In the genomic region with DNA sequence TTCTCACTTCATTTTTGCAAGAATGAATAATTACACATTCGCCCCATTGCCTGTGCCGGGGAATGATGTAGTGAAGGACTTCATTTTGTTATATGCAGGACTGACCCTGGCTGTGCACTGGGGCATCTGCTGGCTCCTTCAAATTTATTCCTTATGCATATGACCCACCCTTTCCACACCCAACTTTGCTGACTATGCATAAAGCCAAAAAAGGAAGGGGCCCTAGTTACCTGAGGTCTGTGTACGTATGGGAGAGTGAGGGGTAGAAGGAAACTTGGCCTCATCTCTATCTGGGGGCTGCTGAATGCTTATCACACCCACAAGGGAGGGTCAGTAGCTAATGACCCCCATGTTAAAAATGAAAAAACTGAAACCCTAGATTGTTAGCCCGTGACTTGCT, we compare ENCODE assay signal across 21 cellular contexts.
DNase-seq lines count a peak whose midpoint lies in the region; ATAC-seq, FAIRE-seq and TF ChIP-seq lines count a peak whose summit lies in the region.
"Had no signal": no experiment of that assay in that cellular context is flagged by ENCODE, and none has a peak within 500 bp of the region (broad histone marks: within the 10 kb centered on the region; RNA-seq: fewer than 3 reads in every experiment).

No MANE protein-coding gene starts in this region.

- H3K9me3 Mint-ChIP-seq in H9 (no peaks in the 10 kb centered on the region; a peak in 1 of 5 replicates), endodermal cell (no peaks in the 10 kb centered on the region)
- H3K9me3 Mint-ChIP-seq in activated T-cell treated with anti-CD3 and anti-CD28 coated beads, Interleukin-2, amount 50 U/mL, for 4 hours = no peaks in the 10 kb centered on the region
- H3K9me3 Mint-ChIP-seq: CD4-positive, CD25-positive, alpha-beta regulatory T cell; CD8-positive, alpha-beta memory T cell; HFFc6 had no signal

- no peak overlapping the region for H3K23ac ChIP-seq in H9 (ENCODE audit: insufficient read length, low read depth, low read length)
- H3K23ac ChIP-seq in IMR-90 (ENCODE audit: low read depth, low read length) = no peak overlapping the region

- intact Hi-C loops in IMR-90 (cut with micrococcal nuclease) = no loop called here

- H2BK20ac ChIP-seq in H9 (ENCODE audit: low read depth, low read length, poor library complexity, severe bottlenecking) (peak overlapping the region; percentile 64), IMR-90 (ENCODE audit: low read depth, low read length) (no peak overlapping the region)

- TF ChIP-seq CTCF in A549 (IDR thresholded peaks at IDR 0.05) (no peak), H9 (conservative IDR thresholded peaks at IDR 0.05) (no peak), IMR-90 (conservative IDR thresholded peaks at IDR 0.05; ENCODE audit: low read depth, low read length) (no peak), endodermal cell (conservative IDR thresholded peaks at IDR 0.05) (no peak)

- H2AK9ac ChIP-seq in IMR-90 (replicated peaks; ENCODE audit: low read depth, low read length, poor library complexity) = no peak overlapping the region

- CTCF ChIA-PET in A549 (lab: Yijun Ruan, JAX) = interaction anchor here (0.5 to 0.6 kb wide), 2 partner anchors 8 to 348 kb away, joined by 3 read pairs; no protein-coding TSS in a partner anchor
- CTCF ChIA-PET in IMR-90 (lab: Yijun Ruan, JAX) = no interaction called here

- H3K79me2 ChIP-seq in H9 (ENCODE audit: insufficient read depth, low read length) = no peaks in the 10 kb centered on the region; the same call in 1 of the 2 replicates

- H3K4me1 Mint-ChIP-seq in H9 = peaks cover 44 to 49% of the 10 kb centered on the region in 2 experiments
- H3K4me1 Mint-ChIP-seq in endodermal cell = peaks cover 32% of the 10 kb centered on the region
- H3K4me1 Mint-ChIP-seq in activated T-cell treated with anti-CD3 and anti-CD28 coated beads, Interleukin-2, amount 50 U/mL, for 4 hours (ENCODE audit: low read depth) = peaks cover 2% of the 10 kb centered on the region
- H3K4me1 Mint-ChIP-seq: CD8-positive, alpha-beta memory T cell had no signal

- H3K4ac ChIP-seq in H9 (ENCODE audit: low read depth, low read length) (no peak overlapping the region), IMR-90 (ENCODE audit: low read depth, low read length) (no peak overlapping the region)

- H3K56ac ChIP-seq in H9 (ENCODE audit: insufficient read length, low read depth, low read length) (no peak overlapping the region), IMR-90 (ENCODE audit: extremely low read depth, insufficient read depth, low read length) (no peak overlapping the region)

- H3K36me3 ChIP-seq in IMR-90 (ENCODE audit: control insufficient read depth, insufficient read depth, low read length) (no peaks in the 10 kb centered on the region), endodermal cell (ENCODE audit: control insufficient read depth, insufficient read depth, low read length) (peaks cover 8% of the 10 kb centered on the region)
- H3K36me3 ChIP-seq: BE2C had no signal

- H3K4me3 Mint-ChIP-seq in H9 (no peak overlapping the region), endodermal cell (no peak overlapping the region)
- H3K4me3 Mint-ChIP-seq in activated T-cell treated with anti-CD3 and anti-CD28 coated beads, Interleukin-2, amount 50 U/mL, for 4 hours = no peak overlapping the region
- H3K4me3 Mint-ChIP-seq: CD4-positive, CD25-positive, alpha-beta regulatory T cell; CD8-positive, alpha-beta memory T cell; HFFc6; IgD-negative memory B cell had no signal

- ATAC-seq in A549 (no peak), IMR-90 (ENCODE audit: low read depth) (no peak)
- ATAC-seq in activated T-cell treated with anti-CD3 and anti-CD28 coated beads, Interleukin-2, amount 50 U/mL, for 4 hours = no peak
- ATAC-seq: HCT116 had no signal

- H2BK15ac ChIP-seq in H9 (ENCODE audit: low read depth, low read length) (no peak overlapping the region; the same call in 1 of the 2 replicates), IMR-90 (ENCODE audit: low read depth, low read length) (no peak overlapping the region)

- H3K14ac ChIP-seq in H9 (ENCODE audit: insufficient read depth, low read length) (no peak overlapping the region), IMR-90 (replicated peaks; ENCODE audit: low read depth, low read length) (no peak overlapping the region)

- peak overlapping the region in 2 of 3 experiments; percentile 51 to 69; a peak in 1 of 7 replicates for H3K27ac Mint-ChIP-seq in H9
- H3K27ac Mint-ChIP-seq in endodermal cell = no peak overlapping the region
- H3K27ac Mint-ChIP-seq: CD4-positive, CD25-positive, alpha-beta regulatory T cell; CD8-positive, alpha-beta memory T cell; HFFc6; IgD-negative memory B cell had no signal

- H3K9ac ChIP-seq in H9 (ENCODE audit: extremely low read depth, insufficient read length, low read length) = no peak overlapping the region
- H3K9ac ChIP-seq in IMR-90 (ENCODE audit: low read depth, low read length) = no peak overlapping the region
- H3K9ac ChIP-seq in endodermal cell (ENCODE audit: extremely low read depth, low read length, poor library complexity, severe bottlenecking) = no peak overlapping the region

- no peaks in the 10 kb centered on the region for H4K20me1 ChIP-seq in H9 (ENCODE audit: control insufficient read depth, insufficient read depth, insufficient read length)
- H4K20me1 ChIP-seq in IMR-90 (ENCODE audit: insufficient read depth, low read length) = no peaks in the 10 kb centered on the region

- H2AFZ ChIP-seq in H9 (ENCODE audit: low read length) = no peak overlapping the region
- no peak overlapping the region for H2AFZ ChIP-seq in IMR-90 (replicated peaks; ENCODE audit: low read length, poor library complexity)

- H2BK120ac ChIP-seq in H9 (ENCODE audit: low read depth, low read length, poor library complexity, severe bottlenecking) (no peak overlapping the region), IMR-90 (ENCODE audit: low read depth, low read length) (no peak overlapping the region)

- no peak for TF ChIP-seq POLR2A in A549 (IDR thresholded peaks at IDR 0.05; ENCODE audit: low read length)
- no peak for TF ChIP-seq POLR2A in IMR-90 (IDR thresholded peaks at IDR 0.05; ENCODE audit: low read depth, low read length)

- H4K91ac ChIP-seq in H9 (ENCODE audit: insufficient read length, low read depth, low read length) = no peak overlapping the region
- H4K91ac ChIP-seq in IMR-90 (ENCODE audit: insufficient read depth, low read depth, low read length) = no peak overlapping the region

- H2BK12ac ChIP-seq in H9 (ENCODE audit: insufficient read length, low read depth, low read length) = no peak overlapping the region

- dilution Hi-C loops in IMR-90 (cut with HindIII; ENCODE audit: low sequenced_read_pairs, unreplicated experiment) = no loop called here

- no peaks in the 10 kb centered on the region for H3K9me1 ChIP-seq in IMR-90 (ENCODE audit: insufficient read depth, low read length)

- no peak for TF ChIP-seq RAD21 in A549 (conservative IDR thresholded peaks at IDR 0.05 in 1 of 2, IDR thresholded peaks at IDR 0.05 in 1 of 2)
- TF ChIP-seq RAD21 in IMR-90 (IDR thresholded peaks at IDR 0.05; ENCODE audit: low read length) = no peak

- peaks cover 0 to 5% (median 0%) of the 10 kb centered on the region in 3 experiments; a peak in 4 of 7 replicates for H3K36me3 Mint-ChIP-seq in H9 (ENCODE audit: insufficient read depth in 1 of 3, low read depth in 3 of 3)
- peaks cover 39% of the 10 kb centered on the region for H3K36me3 Mint-ChIP-seq in endodermal cell (ENCODE audit: low read depth)
- no peaks in the 10 kb centered on the region for H3K36me3 Mint-ChIP-seq in activated T-cell treated with anti-CD3 and anti-CD28 coated beads, Interleukin-2, amount 50 U/mL, for 4 hours (ENCODE audit: insufficient read depth)
- H3K36me3 Mint-ChIP-seq: CD4-positive, CD25-positive, alpha-beta regulatory T cell; CD8-positive, alpha-beta memory T cell had no signal

- H2BK5ac ChIP-seq in H9 (ENCODE audit: insufficient read length, low read length) = peak overlapping the region; percentile 60
- H2BK5ac ChIP-seq in IMR-90 (ENCODE audit: low read depth, low read length, poor library complexity, severe bottlenecking) = no peak overlapping the region

- H3K27ac ChIP-seq in A549 = no peak overlapping the region
- no peak overlapping the region for H3K27ac ChIP-seq in H9 (ENCODE audit: insufficient read length, low read depth, low read length)
- H3K27ac ChIP-seq in IMR-90 (ENCODE audit: insufficient read depth, low read length) = no peak overlapping the region
- no peak overlapping the region for H3K27ac ChIP-seq in endodermal cell (ENCODE audit: low read depth, low read length)

- H3T11ph ChIP-seq in H9 (ENCODE audit: low read length) = peak overlapping the region; percentile 53

- no peak overlapping the region for H4K8ac ChIP-seq in H9 (replicated peaks; ENCODE audit: insufficient read length, low read depth, low read length)
- H4K8ac ChIP-seq in IMR-90 (ENCODE audit: low read depth in 2 of 2, low read length in 2 of 2) = no peak overlapping the region

- no peak for DNase-seq in A549 (ENCODE audit: low read depth in 1 of 2, low spot score in 1 of 2)
- no peak for DNase-seq in H9
- DNase-seq in IMR-90 = no peak
- DNase-seq in endodermal cell = no peak
- DNase-seq in NCI-H2227 (lab: John Stamatoyannopoulos, UW; ENCODE audit: unreplicated experiment) = no peak
- DNase-seq in AG08396 (ENCODE audit: low spot score) = no peak
- DNase-seq in activated T-cell treated with anti-CD3 and anti-CD28 coated beads, Interleukin-2, amount 50 U/mL, for 4 hours = no peak
- DNase-seq: 8988T; BE2C; C1 segment of cervical spinal cord; CD4-positive, CD25-positive, alpha-beta regulatory T cell; CD8-positive, alpha-beta memory T cell; COR-L47; GF-D8; HFFc6; KG1 had no signal

- POLR2A ChIA-PET in A549 (lab: Yijun Ruan, JAX) (no interaction called here), IMR-90 (lab: Charles Lee; ENCODE audit: unreplicated experiment) (no interaction called here)

- H3K27me3 ChIP-seq in H9 (ENCODE audit: insufficient read depth, low read length) (no peaks in the 10 kb centered on the region), IMR-90 (ENCODE audit: control insufficient read depth, insufficient read depth, low read length) (no peaks in the 10 kb centered on the region), endodermal cell (ENCODE audit: control insufficient read depth, insufficient read depth, low read length, poor library complexity, severe bottlenecking) (no peaks in the 10 kb centered on the region)
- H3K27me3 ChIP-seq: BE2C had no signal

- FAIRE-seq in A549 (lab: Jason Lieb, UNC) = no peak
- FAIRE-seq: D721Med, H54, HTR-8/SVneo had no signal

- H3K4me3 ChIP-seq in A549 (no peak overlapping the region), IMR-90 (ENCODE audit: insufficient read depth, low read depth, low read length) (no peak overlapping the region), endodermal cell (ENCODE audit: low read length) (peak overlapping the region; percentile 83)

- in situ Hi-C loops in IMR-90 (cut with MboI; ENCODE audit: low sequenced_read_pairs) = no loop called here

- H3K27me3 Mint-ChIP-seq in H9 (ENCODE audit: low read depth) (no peaks in the 10 kb centered on the region), endodermal cell (ENCODE audit: insufficient read depth) (no peaks in the 10 kb centered on the region)
- H3K27me3 Mint-ChIP-seq in activated T-cell treated with anti-CD3 and anti-CD28 coated beads, Interleukin-2, amount 50 U/mL, for 4 hours (ENCODE audit: low read depth) = peaks cover 7% of the 10 kb centered on the region

- H3K4me1 ChIP-seq in A549 = no peaks in the 10 kb centered on the region
- H3K4me1 ChIP-seq in H9 (ENCODE audit: insufficient read depth, low read length) = peaks cover 12% of the 10 kb centered on the region
- no peaks in the 10 kb centered on the region for H3K4me1 ChIP-seq in IMR-90 (ENCODE audit: control insufficient read depth, insufficient read depth, low read length)
- H3K4me1 ChIP-seq in endodermal cell (ENCODE audit: control insufficient read depth, insufficient read depth, low read length) = no peaks in the 10 kb centered on the region
- H3K4me1 ChIP-seq: BE2C had no signal

- H3K23me2 ChIP-seq in H9 (ENCODE audit: insufficient read length, low read depth, low read length, poor library complexity, severe bottlenecking) = no peaks in the 10 kb centered on the region

- BruUV-seq in IMR-90 (replicated peaks; lab: Mats Ljungman, UMichigan) = no TSS peak

- H4K5ac ChIP-seq in H9 (ENCODE audit: insufficient read length, low read depth, low read length) = no peak overlapping the region
- H4K5ac ChIP-seq in IMR-90 (ENCODE audit: low read depth, low read length) = no peak overlapping the region

- H3K79me1 ChIP-seq in H9 (ENCODE audit: insufficient read depth, low read depth, low read length, poor library complexity, severe bottlenecking) = peaks cover 2% of the 10 kb centered on the region
- no peaks in the 10 kb centered on the region for H3K79me1 ChIP-seq in IMR-90 (ENCODE audit: low read depth in 1 of 2, low read length in 2 of 2)

- H3K4me2 ChIP-seq in A549 = no peak overlapping the region
- H3K4me2 ChIP-seq in H9 (ENCODE audit: insufficient read depth, insufficient read length, low read length) = no peak overlapping the region
- H3K4me2 ChIP-seq in IMR-90 (ENCODE audit: low read depth, low read length) = no peak overlapping the region

- no peak overlapping the region for H3K18ac ChIP-seq in H9 (ENCODE audit: insufficient read length, low read depth, low read length)
- no peak overlapping the region for H3K18ac ChIP-seq in IMR-90 (ENCODE audit: low read depth, low read length)

- 81% methylated on average over 4 of the region's 4 CpGs for WGBS in A549 (ENCODE audit: missing lambda C conversion rate)
- WGBS in H9 (ENCODE audit: extremely low coverage, insufficient read length, low lambda C conversion rate) = no CpG with 5 or more reads among the region's 4 CpGs
- no CpG with 5 or more reads among the region's 4 CpGs for WGBS in IMR-90 (ENCODE audit: extremely low coverage in 2 of 2, insufficient read length in 1 of 2), 2 experiments
- 95 to 100% methylated on average over 4 of the region's 4 CpGs for WGBS in endodermal cell (ENCODE audit: insufficient coverage in 1 of 2, insufficient read length in 1 of 2), 2 experiments

- no peak for TF ChIP-seq EP300 in A549 (IDR thresholded peaks at IDR 0.05)

- H2AK5ac ChIP-seq in H9 (ENCODE audit: insufficient read length, low read length) (no peak overlapping the region), IMR-90 (ENCODE audit: low read depth, low read length) (no peak overlapping the region)

- H3K9me3 ChIP-seq in A549 (no peaks in the 10 kb centered on the region), H9 (ENCODE audit: control insufficient read depth, low read depth, low read length) (no peaks in the 10 kb centered on the region), IMR-90 (ENCODE audit: control insufficient read depth, insufficient read depth, low read length) (no peaks in the 10 kb centered on the region), endodermal cell (ENCODE audit: control insufficient read depth, low read length) (no peaks in the 10 kb centered on the region)
- H3K9me3 ChIP-seq: BE2C had no signal
